Comparison of ENCODE assay signal across 8 cellular contexts in the genomic region with DNA sequence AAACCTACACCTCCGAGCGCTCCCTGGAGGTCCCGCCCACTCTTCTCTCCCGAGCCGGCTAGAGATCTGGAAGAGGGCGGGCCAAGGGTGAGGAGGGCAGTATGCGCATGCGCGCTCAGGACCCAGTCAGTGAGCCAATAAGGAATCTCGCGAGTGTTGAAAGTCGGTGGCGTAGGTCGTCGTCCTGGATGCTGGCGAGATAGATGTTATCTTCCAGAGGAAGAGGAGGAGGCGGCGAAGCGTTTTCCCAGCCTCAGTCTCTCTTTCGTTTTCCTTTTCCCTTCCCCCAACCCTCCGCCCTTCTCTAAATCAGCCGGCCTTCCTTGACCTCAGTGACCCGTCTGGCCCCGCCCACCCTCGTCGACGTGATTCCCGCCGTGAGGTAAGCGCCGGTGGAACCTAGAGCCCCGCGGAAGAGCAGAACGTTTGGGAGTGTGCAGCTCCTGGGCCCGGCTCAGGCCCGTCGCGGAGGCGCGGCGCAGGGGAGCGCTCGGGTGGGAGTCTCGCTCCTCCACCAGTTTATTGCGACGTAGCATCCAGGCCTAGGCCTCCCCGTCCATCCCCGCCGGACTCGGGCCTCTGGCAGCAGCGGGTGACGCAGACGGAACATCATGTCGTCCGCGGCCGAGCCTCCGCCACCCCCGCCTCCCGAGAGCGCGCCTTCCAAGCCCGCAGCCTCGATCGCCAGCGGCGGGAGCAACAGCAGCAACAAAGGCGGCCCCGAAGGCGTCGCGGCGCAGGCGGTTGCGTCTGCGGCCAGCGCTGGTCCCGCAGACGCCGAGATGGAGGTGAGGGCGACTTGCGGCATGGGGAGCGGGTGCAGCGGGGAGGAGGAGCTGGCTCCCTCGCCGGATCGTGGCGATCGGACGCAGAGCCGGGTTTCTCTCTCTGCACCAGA. TPM values are rescaled to one million over a fixed set of nuclear protein-coding genes. Genes with fewer than 3 reads are reported as not detected.
DNase-seq lines count a peak whose midpoint lies in the region; ATAC-seq and TF ChIP-seq lines count a peak whose summit lies in the region.

Gene SMARCA5, plus strand, starts transcription at position 389 of the 898 bp plus-strand sequence. Its CDS starts 223 bp downstream, at position 612.

- H3K4me1 ChIP-seq in ovary (ENCODE audit: insufficient read depth) = peaks cover 3% of the 10 kb centered on the region
- peaks cover 21 to 28% of the 10 kb centered on the region in 2 donors for H3K4me1 ChIP-seq in thyroid gland

- intact Hi-C loops in Right ventricle myocardium inferior (cut with DNase I) (no loop called here), ovary (cut with DNase I) (no loop called here), thyroid gland (cut with DNase I) (no loop called here)

- peak within 1 kb of the TSS; percentile 84 for H3K4me3 ChIP-seq in GM12864 (ENCODE audit: low read depth, low read length)
- H3K4me3 ChIP-seq in ovary = peak within 1 kb of the TSS; percentile 96
- peak within 1 kb of the TSS; percentile 77 to 96 (median 91) for H3K4me3 ChIP-seq in thyroid gland (replicated peaks in 1 of 3)

- H3K9me3 ChIP-seq in ovary (no peaks in the 10 kb centered on the region), thyroid gland (no peaks in the 10 kb centered on the region)

- TF ChIP-seq EP300 in ovary (IDR thresholded peaks at IDR 0.05) = peak; percentile 58

- ATAC-seq in HG02759 (IDR thresholded peaks at IDR 0.05; ENCODE audit: unreplicated experiment) (peak; percentile 88), Right ventricle myocardium inferior (peak; percentile 98)

- H3K27ac ChIP-seq in ovary (peak within 1 kb of the TSS; percentile 98 to 99), thyroid gland (peak within 1 kb of the TSS; percentile 95 to 98 (median 98))

- TF ChIP-seq POLR2A in ovary (IDR thresholded peaks at IDR 0.05) (peak; percentile 83), thyroid gland (IDR thresholded peaks at IDR 0.05) (peak; percentile 55 to 94)

- no peak for TF ChIP-seq CTCF in GM12864 (IDR thresholded peaks at IDR 0.05; ENCODE audit: low read depth, low read length, missing control alignments)
- TF ChIP-seq CTCF in ovary (IDR thresholded peaks at IDR 0.05) = no peak
- no peak for TF ChIP-seq CTCF in thyroid gland (IDR thresholded peaks at IDR 0.05)

- H3K36me3 ChIP-seq in ovary = no peaks in the 10 kb centered on the region
- peaks cover 4 to 7% of the 10 kb centered on the region in 2 donors for H3K36me3 ChIP-seq in thyroid gland

- 0% methylated on average over 82 to 91 of the region's 91 CpGs for WGBS in ovary, 3 donors
- WGBS in thyroid gland, 2 donors = 0 to 2% methylated on average over 27 to 47 of the region's 91 CpGs

- DNase-seq in GM12864 (ENCODE audit: low read depth) (peak; percentile 95), NCI-H1417 (lab: John Stamatoyannopoulos, UW) (peak; percentile 92 to 99 (median 98)), SW 1271 (lab: John Stamatoyannopoulos, UW) (peak; percentile 87 to 95), Right ventricle myocardium inferior (ENCODE audit: missing footprints) (peak; percentile 98), ovary (peak; percentile 96 to 97 (median 96)), thyroid gland (peak; percentile 96 to 98)
- peak; percentile 87 for DNase-seq in activated naive CD8-positive, alpha-beta T cell treated with anti-CD3 and anti-CD28 coated beads, Interleukin-2, amount 50 U/mL, for 16 hours (ENCODE audit: low read depth, low spot score)

- H3K27me3 ChIP-seq in ovary (no peaks in the 10 kb centered on the region), thyroid gland (no peaks in the 10 kb centered on the region)

RNA-seq across cellular contexts. Expression of gene SMARCA5, which starts in this region (rescaled TPM):
- total RNA-seq in Right ventricle myocardium inferior (26.7 TPM), ovary (10 to 100 TPM; 33.7 to 55.1 (median 40.8) TPM), thyroid gland (10 to 100 TPM; 46.7 to 89.9 (median 60.4) TPM)
- polyA plus RNA-seq in ovary = 10 to 100 TPM; 21.2 to 25.4 TPM

Comparison
In these comparisons a context has a peak if more than half of its experiments do, and no peak if none do; other contexts are left out.
1. Peak in every context shown above with its lines: DNase-seq, ATAC-seq, H3K4me3 ChIP-seq and H3K27ac ChIP-seq.